28 cellular contexts compared by ENCODE assay signal in the genomic region with DNA sequence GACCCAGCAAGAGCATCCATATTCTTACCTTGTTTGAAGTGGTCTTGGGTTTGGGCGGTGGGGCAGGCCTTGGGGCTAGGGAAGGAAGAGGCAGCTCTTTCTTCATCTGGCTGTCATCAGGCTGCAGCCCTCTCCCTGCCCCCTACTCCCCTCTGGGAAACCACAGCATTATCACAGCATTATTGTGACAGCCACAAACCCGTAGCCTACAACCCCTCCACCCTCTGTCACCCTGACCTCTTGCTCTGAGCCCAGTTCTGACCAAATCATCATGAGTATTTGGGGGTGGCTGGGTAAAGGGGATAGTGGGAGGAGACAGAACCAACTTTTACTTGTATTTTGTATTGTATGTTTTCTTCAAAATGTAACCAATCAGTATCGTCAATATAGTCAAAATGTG.
"Had no signal": no experiment of that assay in that cellular context is flagged by ENCODE, and none has a peak within 500 bp of the region (broad histone marks: within the 10 kb centered on the region; RNA-seq: fewer than 3 reads in every experiment).

No MANE protein-coding gene starts in this region.

- H3K9me3 ChIP-seq: adrenal gland, body of pancreas, esophagus squamous epithelium, gastroesophageal sphincter had no signal

- H3K4me3 ChIP-seq: adrenal gland, body of pancreas, esophagus squamous epithelium, gastroesophageal sphincter had no signal

- H3K27me3 Mint-ChIP-seq: activated B cell treated with CpG ODN at 0.5 μM for 24 hours; activated CD8-positive, alpha-beta T cell treated with anti-CD3 and anti-CD28 coated beads for 36 hours; activated naive CD4-positive, alpha-beta T cell treated with anti-CD3 and anti-CD28 coated beads, Interleukin-2, amount 10 ng/mL, durations not matched to agents 7 days and 5 days; T-helper 17 cell had no signal

- H3K4me1 Mint-ChIP-seq: activated B cell treated with CpG ODN at 0.5 μM for 24 hours had no signal

- H3K9me3 Mint-ChIP-seq: activated B cell treated with CpG ODN at 0.5 μM for 24 hours; activated CD8-positive, alpha-beta T cell treated with anti-CD3 and anti-CD28 coated beads for 36 hours; activated naive CD4-positive, alpha-beta T cell treated with anti-CD3 and anti-CD28 coated beads, Interleukin-2, amount 10 ng/mL, durations not matched to agents 7 days and 5 days; activated naive CD4-positive, alpha-beta T cell treated with anti-CD3 and anti-CD28 coated beads, Interleukin-2, amount 50 U/mL, for 72 hours; activated T-cell treated with anti-CD3 and anti-CD28 coated beads, Interleukin-2, amount 50 U/mL, for 4 hours; activated T-helper 2 cell treated with anti-CD3 and anti-CD28 coated beads, Interferon-gamma antibody, Interleukin-2, Interleukin-4, amounts not matched to agents 10 μg/mL and 5 μg/mL and 100 μg/mL, durations not matched to agents 14 hours and 24 hours and 36 hours; T-helper 2 cell treated with Interferon-gamma antibody and Interleukin-4, amounts not matched to agents 5 μg/mL and 100 μg/mL, for 36 hours had no signal

- H3K27ac Mint-ChIP-seq: activated B cell treated with CpG ODN at 0.5 μM for 24 hours; activated CD8-positive, alpha-beta T cell treated with anti-CD3 and anti-CD28 coated beads for 36 hours; activated naive CD4-positive, alpha-beta T cell treated with anti-CD3 and anti-CD28 coated beads, Interleukin-2, amount 10 ng/mL, durations not matched to agents 7 days and 5 days; activated naive CD4-positive, alpha-beta T cell treated with anti-CD3 and anti-CD28 coated beads, Interleukin-2, amount 50 U/mL, for 72 hours; activated T-helper 2 cell treated with anti-CD3 and anti-CD28 coated beads, Interferon-gamma antibody, Interleukin-2, Interleukin-4, amounts not matched to agents 10 μg/mL and 5 μg/mL and 100 μg/mL, durations not matched to agents 14 hours and 24 hours and 36 hours; T-helper 17 cell; T-helper 2 cell treated with Interferon-gamma antibody and Interleukin-4, amounts not matched to agents 5 μg/mL and 100 μg/mL, for 36 hours had no signal

- H3K27ac ChIP-seq: adrenal gland, body of pancreas, epithelial cell of prostate, esophagus squamous epithelium, gastroesophageal sphincter, WERI-Rb-1 had no signal

- H3K36me3 Mint-ChIP-seq: activated naive CD4-positive, alpha-beta T cell treated with anti-CD3 and anti-CD28 coated beads, Interleukin-2, amount 10 ng/mL, durations not matched to agents 7 days and 5 days; activated naive CD4-positive, alpha-beta T cell treated with anti-CD3 and anti-CD28 coated beads, Interleukin-2, amount 50 U/mL, for 72 hours had no signal

- H3K4me1 ChIP-seq: adrenal gland, body of pancreas, esophagus squamous epithelium, gastroesophageal sphincter had no signal

- ATAC-seq: activated CD4-positive, CD25-positive, alpha-beta regulatory T cell treated with anti-CD3 and anti-CD28 coated beads, Interleukin-2, amount 50 U/mL, for 24 hours; activated CD8-positive, alpha-beta T cell treated with anti-CD3 and anti-CD28 coated beads for 36 hours; activated naive CD4-positive, alpha-beta T cell treated with anti-CD3 and anti-CD28 coated beads, Interleukin-2, amount 50 U/mL, for 72 hours; activated T-cell treated with anti-CD3 and anti-CD28 coated beads, Interleukin-2, amount 50 U/mL, for 4 hours; body of pancreas; gastroesophageal sphincter; T-helper 17 cell had no signal

- H3K36me3 ChIP-seq: adrenal gland, esophagus squamous epithelium, gastroesophageal sphincter, WERI-Rb-1 had no signal

- H3K4me3 Mint-ChIP-seq: activated B cell treated with CpG ODN at 0.5 μM for 24 hours; activated CD8-positive, alpha-beta T cell treated with anti-CD3 and anti-CD28 coated beads for 36 hours; activated naive CD4-positive, alpha-beta T cell treated with anti-CD3 and anti-CD28 coated beads, Interleukin-2, amount 10 ng/mL, durations not matched to agents 7 days and 5 days; activated T-cell treated with anti-CD3 and anti-CD28 coated beads, Interleukin-2, amount 50 U/mL, for 4 hours; T-helper 17 cell; T-helper 2 cell treated with Interferon-gamma antibody and Interleukin-4, amounts not matched to agents 5 μg/mL and 100 μg/mL, for 36 hours had no signal

- H3K27me3 ChIP-seq: adrenal gland, body of pancreas, esophagus squamous epithelium, gastroesophageal sphincter had no signal

- DNase-seq: activated B cell treated with CpG ODN at 0.5 μM for 24 hours; activated CD4-positive, alpha-beta T cell treated with anti-CD3 and anti-CD28 coated beads for 48 hours; activated CD4-positive, alpha-beta T cell treated with anti-CD3 and anti-CD28 coated beads, Interleukin-2, amount 50 U/mL, for 1 hour; activated CD4-positive, alpha-beta T cell treated with anti-CD3 and anti-CD28 coated beads, Interleukin-2, amount 50 U/mL, for 48 hours; activated CD8-positive, alpha-beta memory T cell treated with anti-CD3 and anti-CD28 coated beads for 24 hours; activated CD8-positive, alpha-beta T cell treated with anti-CD3 and anti-CD28 coated beads for 36 hours; activated effector memory CD4-positive, alpha-beta T cell treated with anti-CD3 and anti-CD28 coated beads, Interleukin-2, amount 50 U/mL, for 16 hours; activated naive CD4-positive, alpha-beta T cell; activated naive CD4-positive, alpha-beta T cell treated with anti-CD3 and anti-CD28 coated beads, Interleukin-2, amount 10 ng/mL, durations not matched to agents 7 days and 5 days; activated T-cell treated with anti-CD3 and anti-CD28 coated beads, Interleukin-2, amount 50 U/mL, for 4 hours; adrenal gland; amygdala; aorta; body of pancreas; caudate nucleus; effector CD8-positive, alpha-beta T cell; esophagus squamous epithelium; foreskin melanocyte; T-helper 1 cell; T-helper 17 cell; T1000; WERI-Rb-1 had no signal
